Comparison of ENCODE assay signal across 1 cellular context in genomic region chr15:48720646-48721045, GRCh38.
TF ChIP-seq lines count a peak whose summit lies in the region.

No MANE protein-coding gene starts in this region.

TF ChIP-seq in WTC11, 78 proteins besides CTCF, POLR2A, EP300 and RAD21 (continued from another document):
- TF ChIP-seq, protein P1, sequence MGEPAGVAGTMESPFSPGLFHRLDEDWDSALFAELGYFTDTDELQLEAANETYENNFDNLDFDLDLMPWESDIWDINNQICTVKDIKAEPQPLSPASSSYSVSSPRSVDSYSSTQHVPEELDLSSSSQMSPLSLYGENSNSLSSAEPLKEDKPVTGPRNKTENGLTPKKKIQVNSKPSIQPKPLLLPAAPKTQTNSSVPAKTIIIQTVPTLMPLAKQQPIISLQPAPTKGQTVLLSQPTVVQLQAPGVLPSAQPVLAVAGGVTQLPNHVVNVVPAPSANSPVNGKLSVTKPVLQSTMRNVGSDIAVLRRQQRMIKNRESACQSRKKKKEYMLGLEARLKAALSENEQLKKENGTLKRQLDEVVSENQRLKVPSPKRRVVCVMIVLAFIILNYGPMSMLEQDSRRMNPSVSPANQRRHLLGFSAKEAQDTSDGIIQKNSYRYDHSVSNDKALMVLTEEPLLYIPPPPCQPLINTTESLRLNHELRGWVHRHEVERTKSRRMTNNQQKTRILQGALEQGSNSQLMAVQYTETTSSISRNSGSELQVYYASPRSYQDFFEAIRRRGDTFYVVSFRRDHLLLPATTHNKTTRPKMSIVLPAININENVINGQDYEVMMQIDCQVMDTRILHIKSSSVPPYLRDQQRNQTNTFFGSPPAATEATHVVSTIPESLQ (CRISPR knock-in tag; IDR thresholded peaks at IDR 0.05): no peak
- no peak for TF ChIP-seq TEAD1 (CRISPR knock-in tag; IDR thresholded peaks at IDR 0.05)
